ENCODE assay signal across 17 cellular contexts in genomic region chr4:26838055-26838842, GRCh38. TPM values are rescaled to one million over a fixed set of nuclear protein-coding genes. Genes with fewer than 3 reads are reported as not detected.
A peak's percentile ranks its signal among the peaks of the same experiment; 100 is the strongest.
DNase-seq lines count a peak whose midpoint lies in the region; ATAC-seq and TF ChIP-seq lines count a peak whose summit lies in the region.
"Had no signal": no experiment of that assay in that cellular context is flagged by ENCODE, and none has a peak within 500 bp of the region (broad histone marks: within the 10 kb centered on the region; RNA-seq: fewer than 3 reads in every experiment).

No MANE protein-coding gene starts in this region.

- H3K4me3 Mint-ChIP-seq in naive thymus-derived CD8-positive, alpha-beta T cell, result peak overlapping the region in 1 of 10 donors; percentile 26
- H3K4me3 Mint-ChIP-seq: activated CD8-positive, alpha-beta memory T cell treated with anti-CD3 and anti-CD28 coated beads, Interleukin-2, amount 10 ng/mL, durations not matched to agents 7 days and 5 days; neural progenitor cell had no signal

- H3K36me3 Mint-ChIP-seq in naive thymus-derived CD8-positive, alpha-beta T cell, result no peaks in the 10 kb centered on the region
- H3K36me3 Mint-ChIP-seq: activated CD8-positive, alpha-beta memory T cell treated with anti-CD3 and anti-CD28 coated beads, Interleukin-2, amount 10 ng/mL, durations not matched to agents 7 days and 5 days; neural progenitor cell had no signal

- 79 to 80% methylated on average over 8 of the region's 8 CpGs for WGBS in lower leg skin, 2 donors

- intact Hi-C loops in lower leg skin (cut with DNase I; ENCODE audit: low total_unique reads), result no loop called here

- peak overlapping the region in 6 of 10 donors; percentile 6 to 84 (median 61) for H3K27ac Mint-ChIP-seq in naive thymus-derived CD8-positive, alpha-beta T cell
- H3K27ac Mint-ChIP-seq: activated CD8-positive, alpha-beta memory T cell treated with anti-CD3 and anti-CD28 coated beads, Interleukin-2, amount 10 ng/mL, durations not matched to agents 7 days and 5 days; neural progenitor cell had no signal

- TF ChIP-seq POLR2A in lower leg skin (IDR thresholded peaks at IDR 0.05), result no peak

- H3K4me1 Mint-ChIP-seq in naive thymus-derived CD8-positive, alpha-beta T cell, result peaks cover 5 to 12% (median 11%) of the 10 kb centered on the region in 4 donors
- H3K4me1 Mint-ChIP-seq: activated CD8-positive, alpha-beta memory T cell treated with anti-CD3 and anti-CD28 coated beads, Interleukin-2, amount 10 ng/mL, durations not matched to agents 7 days and 5 days had no signal

- POLR2A ChIA-PET in naive thymus-derived CD8-positive, alpha-beta T cell (lab: Charles Lee), result no interaction called here

- TF ChIP-seq CTCF in lower leg skin (IDR thresholded peaks at IDR 0.05), result no peak

- H3K9me3 Mint-ChIP-seq in naive thymus-derived CD8-positive, alpha-beta T cell, result peaks cover 0 to 15% (median 0%) of the 10 kb centered on the region in 9 donors

- DNase-seq in EH (ENCODE audit: low read depth), result peak; percentile 28
- DNase-seq in NCI-H69 (lab: John Stamatoyannopoulos, UW), result peak; percentile 4
- DNase-seq in dermis blood vessel endothelial cell, result peak; percentile 49
- no peak for DNase-seq in naive thymus-derived CD8-positive, alpha-beta T cell
- DNase-seq in lower leg skin (ENCODE audit: low spot score in 2 of 2), result no peak
- DNase-seq in germinal center (ENCODE audit: low spot score), result no peak
- DNase-seq in NK-92 treated with Interleukin-12 subunit alpha and Interleukin-12 subunit beta, amount 100 ng/mL, for 24 hours (lab: John Stamatoyannopoulos, UW), result no peak
- DNase-seq: activated CD8-positive, alpha-beta memory T cell treated with anti-CD3 and anti-CD28 coated beads, Interleukin-2, amount 10 ng/mL, durations not matched to agents 7 days and 5 days; AML-193; effector CD8-positive, alpha-beta T cell; heart right ventricle; kidney; NCI-H1694 treated with DMSO at 0.1 percent for 48 hours; NCI-H2227 treated with DMSO at 0.1 percent for 48 hours; SHP77 treated with DMSO at 0.1 percent for 48 hours had no signal

- no peak for ATAC-seq in naive thymus-derived CD8-positive, alpha-beta T cell
- no peak for ATAC-seq in HG02970 (IDR thresholded peaks at IDR 0.05; ENCODE audit: low FRiP score, unreplicated experiment)
- ATAC-seq: activated CD8-positive, alpha-beta memory T cell treated with anti-CD3 and anti-CD28 coated beads, Interleukin-2, amount 10 ng/mL, durations not matched to agents 7 days and 5 days; heart right ventricle had no signal

- H3K27me3 Mint-ChIP-seq in naive thymus-derived CD8-positive, alpha-beta T cell, result no peaks in the 10 kb centered on the region
- H3K27me3 Mint-ChIP-seq: activated CD8-positive, alpha-beta memory T cell treated with anti-CD3 and anti-CD28 coated beads, Interleukin-2, amount 10 ng/mL, durations not matched to agents 7 days and 5 days had no signal

- no peak overlapping the region for H3K4me3 ChIP-seq in lower leg skin (ENCODE audit: low read depth, poor library complexity, severe bottlenecking)
- H3K4me3 ChIP-seq: heart right ventricle, neural progenitor cell had no signal

RNA-seq across cellular contexts. Expression of gene STIM2, which starts 22.4 kb away (rescaled TPM):
- total RNA-seq in dermis blood vessel endothelial cell (18.2 and 19.9 TPM in 2 replicates), lower leg skin (10 to 100 TPM; 15.9 to 25.5 (median 23.6) TPM)
- 100 to 1,000 TPM; 105 TPM for total RNA-seq in naive thymus-derived CD8-positive, alpha-beta T cell
- polyA plus RNA-seq in naive thymus-derived CD8-positive, alpha-beta T cell, result 10 to 100 TPM; 22.2 to 35.4 (median 33.0) TPM

Comparison
In these comparisons a context has a peak if more than half of its experiments do, and no peak if none do; other contexts are left out.
1. DNase-seq: peak in EH (single experiment), NCI-H69 (single experiment) and dermis blood vessel endothelial cell (single experiment); none in naive thymus-derived CD8-positive, alpha-beta T cell (0 of 10), lower leg skin (0 of 2), germinal center (single experiment) and NK-92 treated with Interleukin-12 subunit alpha and Interleukin-12 subunit beta, amount 100 ng/mL, for 24 hours (single experiment).